In genomic region chr17:43388198-43389021, GRCh38 we compare ENCODE assay signal across 8 cellular contexts. TPM values are rescaled to one million over a fixed set of nuclear protein-coding genes. Genes with fewer than 3 reads are reported as not detected.
DNase-seq lines count a peak whose midpoint lies in the region; ATAC-seq and TF ChIP-seq lines count a peak whose summit lies in the region.

No MANE protein-coding gene starts in this region.

- peaks cover 12% of the 10 kb centered on the region; the same call in 1 of the 2 replicates for H3F3A ChIP-seq in GM23248 (ENCODE audit: insufficient read depth)
- H3F3A ChIP-seq in neural cell (ENCODE audit: insufficient read depth, low read length, poor library complexity, severe bottlenecking), result peaks cover 5% of the 10 kb centered on the region

- no peaks in the 10 kb centered on the region for H3K27me3 Mint-ChIP-seq in stimulated activated naive CD8-positive, alpha-beta T cell treated with anti-CD3 and anti-CD28 coated beads, Interleukin-15, amount 100 ng/mL, for 72 hours

- 0 out of 2 replicates have a peak, but pooled peaks cover 5% of the 10 kb centered on the region for H3K4me1 ChIP-seq in GM23248 (ENCODE audit: insufficient read depth)

- H3K9ac ChIP-seq in GM23248 (peak overlapping the region; percentile 99), neural cell (ENCODE audit: low read length) (peak overlapping the region; percentile 68)

- H3K36me3 ChIP-seq in GM23248 (ENCODE audit: low read depth) (no peaks in the 10 kb centered on the region), neural cell (ENCODE audit: insufficient read depth, low read length) (no peaks in the 10 kb centered on the region)

- H2AFZ ChIP-seq in GM23248 (peak overlapping the region; percentile 91), neural cell (ENCODE audit: low read depth, low read length) (peak overlapping the region; percentile 40)

- peak; percentile 85 for ATAC-seq in stimulated activated naive CD8-positive, alpha-beta T cell treated with anti-CD3 and anti-CD28 coated beads, Interleukin-15, amount 100 ng/mL, for 72 hours

- in situ Hi-C loops in GM23248 (cut with MboI), result no loop called here

- H4K20me1 ChIP-seq in GM23248 (ENCODE audit: insufficient read depth) (no peaks in the 10 kb centered on the region), neural cell (ENCODE audit: insufficient read depth) (no peaks in the 10 kb centered on the region)

- no peak for TF ChIP-seq CTCF in fibroblast of villous mesenchyme (IDR thresholded peaks at IDR 0.05; ENCODE audit: insufficient read depth, low read depth, low read length)
- TF ChIP-seq CTCF in neural cell (IDR thresholded peaks at IDR 0.05; ENCODE audit: poor library complexity, severe bottlenecking), result peak; percentile 10

- no peaks in the 10 kb centered on the region for H3K9me3 Mint-ChIP-seq in stimulated activated naive CD8-positive, alpha-beta T cell treated with anti-CD3 and anti-CD28 coated beads, Interleukin-15, amount 100 ng/mL, for 72 hours

- H3K4me3 ChIP-seq in GM23248, result peak overlapping the region; percentile 86
- H3K4me3 ChIP-seq in fibroblast of villous mesenchyme (ENCODE audit: low read depth, low read length), result peak overlapping the region; percentile 69
- peak overlapping the region; percentile 70 for H3K4me3 ChIP-seq in neural cell (ENCODE audit: low read length)

- H3K27ac Mint-ChIP-seq in stimulated activated naive CD8-positive, alpha-beta T cell treated with anti-CD3 and anti-CD28 coated beads, Interleukin-15, amount 100 ng/mL, for 72 hours, result peak overlapping the region; percentile 98 to 99

- TF ChIP-seq EP300 in neural cell (conservative IDR thresholded peaks at IDR 0.05; ENCODE audit: poor library complexity, severe bottlenecking), result no peak

- peaks cover 29% of the 10 kb centered on the region for H3K4me1 Mint-ChIP-seq in stimulated activated naive CD8-positive, alpha-beta T cell treated with anti-CD3 and anti-CD28 coated beads, Interleukin-15, amount 100 ng/mL, for 72 hours

- peak overlapping the region; percentile 97 for H3K4me2 ChIP-seq in GM23248 (ENCODE audit: unreplicated experiment)
- H3K4me2 ChIP-seq in neural cell (ENCODE audit: low read length), result peak overlapping the region; percentile 55

- peak overlapping the region; percentile 97 for H3K27ac ChIP-seq in GM23248
- peak overlapping the region; percentile 77 for H3K27ac ChIP-seq in neural cell (ENCODE audit: low read length)

- H3K27me3 ChIP-seq in GM23248 (replicated peaks; ENCODE audit: insufficient read depth) (no peaks in the 10 kb centered on the region), neural cell (ENCODE audit: insufficient read depth, low read depth, low read length) (no peaks in the 10 kb centered on the region)

- peak overlapping the region; percentile 88 to 95 for H3K4me3 Mint-ChIP-seq in stimulated activated naive CD8-positive, alpha-beta T cell treated with anti-CD3 and anti-CD28 coated beads, Interleukin-15, amount 100 ng/mL, for 72 hours

- no peak for TF ChIP-seq RAD21 in neural cell (conservative IDR thresholded peaks at IDR 0.05)

- WGBS in GM23248 (ENCODE audit: low coverage in 1 of 2, low lambda C conversion rate in 2 of 2, missing lambda C conversion rate in 2 of 2), 2 experiments, result 1% methylated on average over 35 to 37 of the region's 42 CpGs

- DNase-seq in DMS53 (lab: John Stamatoyannopoulos, UW), result peak; percentile 98
- DNase-seq in GM23248, result peak; percentile 97
- DNase-seq in M059J (ENCODE audit: low read depth), result peak; percentile 93
- DNase-seq in SHP77 (lab: John Stamatoyannopoulos, UW), result peak; percentile 83 to 89
- DNase-seq in activated gamma-delta T cell (lab: John Stamatoyannopoulos, UW), result peak; percentile 73
- DNase-seq in fibroblast of villous mesenchyme (ENCODE audit: low read depth), result peak; percentile 96
- DNase-seq in stimulated activated naive CD8-positive, alpha-beta T cell treated with anti-CD3 and anti-CD28 coated beads, Interleukin-15, amount 100 ng/mL, for 72 hours, result peak; percentile 94 to 95

- no peaks in the 10 kb centered on the region for H3K79me2 ChIP-seq in GM23248 (ENCODE audit: insufficient read depth)
- no peaks in the 10 kb centered on the region for H3K79me2 ChIP-seq in neural cell (replicated peaks; ENCODE audit: insufficient read depth, low read length)

- H3K9me2 ChIP-seq in GM23248 (ENCODE audit: insufficient read depth) (no peaks in the 10 kb centered on the region), neural cell (ENCODE audit: insufficient read depth, low read length) (no peaks in the 10 kb centered on the region)

- H3K9me3 ChIP-seq in GM23248 (ENCODE audit: low read depth) (no peaks in the 10 kb centered on the region), neural cell (ENCODE audit: low read length) (no peaks in the 10 kb centered on the region)

TF ChIP-seq in neural cell, 6 proteins besides CTCF, POLR2A, EP300 and RAD21:
- TF ChIP-seq MXI1 (conservative IDR thresholded peaks at IDR 0.05; ENCODE audit: poor library complexity, severe bottlenecking) (peak; percentile 17), TAF1 (IDR thresholded peaks at IDR 0.05; ENCODE audit: low read depth) (peak; percentile 13), REST (IDR thresholded peaks at IDR 0.05; ENCODE audit: borderline replicate concordance) (no peak), SMC3 (conservative IDR thresholded peaks at IDR 0.05; ENCODE audit: poor library complexity) (no peak), POLR2AphosphoS5 (IDR thresholded peaks at IDR 0.05) (peak; percentile 66), EZH2 (IDR thresholded peaks at IDR 0.05; ENCODE audit: borderline replicate concordance, insufficient read depth, low read length, poor library complexity, severe bottlenecking) (no peak)

RNA-seq across cellular contexts. Expression of gene ARL4D, which starts 10.4 kb away (rescaled TPM):
- total RNA-seq in GM23248 (2014; rRNA removed; shearing (Covaris generic)), result 23.0 and 27.8 TPM in 2 replicates
- polyA plus RNA-seq in GM23248 (2016; fragmentation: Nextera tagmentation; extraction: Ambion mirVana) (49.4 and 50.4 TPM in 2 replicates), neural cell (10.6 and 17.0 TPM in 2 replicates)
- 15.1 and 18.4 TPM in 2 replicates for total RNA-seq in M059J (2014; rRNA removed; shearing (Covaris generic))
- 15.1 and 20.0 TPM in 2 replicates for total RNA-seq in fibroblast of villous mesenchyme
- 12.4 and 15.5 TPM in 2 replicates for polyA minus RNA-seq in neural cell

Comparison
In these comparisons a context has a peak if more than half of its experiments do, and no peak if none do; other contexts are left out.
1. Peak in every context shown above with its lines: DNase-seq, ATAC-seq, H3K4me3 ChIP-seq and H3K27ac ChIP-seq.